In the genomic region with DNA sequence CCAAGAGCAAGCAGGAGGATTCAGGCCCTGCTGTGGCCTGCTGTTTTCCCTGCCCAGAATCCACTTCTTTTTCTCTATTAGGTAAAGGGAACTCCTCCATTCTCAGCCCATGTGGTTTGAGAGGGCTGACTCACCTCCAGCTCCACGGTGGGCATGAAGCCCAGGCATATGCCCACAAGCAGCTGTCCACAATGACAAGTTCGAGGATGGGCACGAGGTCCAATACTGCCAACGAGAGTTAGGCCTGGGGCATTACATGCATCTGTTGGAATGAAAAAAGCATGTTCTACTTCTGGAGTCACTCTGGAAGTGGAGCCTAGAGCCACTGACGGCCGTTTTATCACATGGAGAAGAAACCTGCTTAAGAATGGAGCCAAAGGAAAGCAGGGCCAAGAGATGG, we compare ENCODE assay signal across 12 cellular contexts. TPM values are rescaled to one million over a fixed set of nuclear protein-coding genes. Genes with fewer than 3 reads are reported as not detected.
DNase-seq lines count a peak whose midpoint lies in the region; FAIRE-seq and TF ChIP-seq lines count a peak whose summit lies in the region.
"Had no signal": no experiment of that assay in that cellular context is flagged by ENCODE, and none has a peak within 500 bp of the region (broad histone marks: within the 10 kb centered on the region; RNA-seq: fewer than 3 reads in every experiment).

No MANE protein-coding gene starts in this region.

- peaks cover 18% of the 10 kb centered on the region for H3K4me1 Mint-ChIP-seq in type B pancreatic cell (ENCODE audit: unreplicated experiment)
- H3K4me1 Mint-ChIP-seq in activated naive CD8-positive, alpha-beta T cell treated with anti-CD3 and anti-CD28 coated beads for 36 hours: peaks cover 53% of the 10 kb centered on the region

- peaks cover 7% of the 10 kb centered on the region for H3K36me3 Mint-ChIP-seq in type B pancreatic cell
- peaks cover 1% of the 10 kb centered on the region for H3K36me3 Mint-ChIP-seq in activated naive CD8-positive, alpha-beta T cell treated with anti-CD3 and anti-CD28 coated beads for 36 hours

- H3K79me2 ChIP-seq in keratinocyte (ENCODE audit: control insufficient read depth, insufficient read depth, low read length): no peaks in the 10 kb centered on the region

- H3K27ac Mint-ChIP-seq in type B pancreatic cell: peak overlapping the region; percentile 97
- H3K27ac Mint-ChIP-seq in activated naive CD8-positive, alpha-beta T cell treated with anti-CD3 and anti-CD28 coated beads for 36 hours: no peak overlapping the region
- H3K27ac Mint-ChIP-seq: activated naive CD8-positive, alpha-beta T cell had no signal

- FAIRE-seq in keratinocyte (lab: Jason Lieb, UNC): peak; percentile 99

- H3K4me2 ChIP-seq in keratinocyte (ENCODE audit: control insufficient read depth, extremely low read depth, insufficient read depth, low read depth, low read length): peak overlapping the region; percentile 76

- peaks cover 24% of the 10 kb centered on the region for H3K4me1 ChIP-seq in adipocyte (ENCODE audit: control insufficient read depth, insufficient read depth, low read length)
- peaks cover 43% of the 10 kb centered on the region for H3K4me1 ChIP-seq in keratinocyte (ENCODE audit: control insufficient read depth, extremely low read depth, insufficient read depth, low read length)

- peak overlapping the region; percentile 87 for H3K27ac ChIP-seq in keratinocyte (ENCODE audit: control insufficient read depth, insufficient read depth, low read length)

- no peaks in the 10 kb centered on the region for H4K20me1 ChIP-seq in keratinocyte (ENCODE audit: control insufficient read depth, extremely low read depth, insufficient read depth, low read length)

- H3K4me3 Mint-ChIP-seq in type B pancreatic cell: peak overlapping the region; percentile 68
- no peak overlapping the region for H3K4me3 Mint-ChIP-seq in activated naive CD8-positive, alpha-beta T cell treated with anti-CD3 and anti-CD28 coated beads for 36 hours
- H3K4me3 Mint-ChIP-seq: activated naive CD8-positive, alpha-beta T cell had no signal

- TF ChIP-seq CTCF in keratinocyte (optimal IDR thresholded peaks at IDR 0.05 in 1 of 3, IDR thresholded peaks at IDR 0.05 in 1 of 3, conservative IDR thresholded peaks at IDR 0.05 in 1 of 3; ENCODE audit: extremely low read depth in 1 of 3, insufficient read depth in 2 of 3, low read length in 3 of 3) (peak in 2 of 3 experiments; percentile 19 to 46), type B pancreatic cell (conservative IDR thresholded peaks at IDR 0.05) (no peak)

- H3K9ac ChIP-seq in adipocyte (ENCODE audit: low read length) (no peak overlapping the region), keratinocyte (ENCODE audit: control insufficient read depth, extremely low read depth, insufficient read depth, low read length) (peak overlapping the region; percentile 51)

- no peaks in the 10 kb centered on the region for H3K9me3 ChIP-seq in adipocyte (ENCODE audit: control insufficient read depth, low read length)
- no peaks in the 10 kb centered on the region for H3K9me3 ChIP-seq in keratinocyte (ENCODE audit: control insufficient read depth, low read depth, low read length)

- no peaks in the 10 kb centered on the region for H3K27me3 Mint-ChIP-seq in type B pancreatic cell
- no peaks in the 10 kb centered on the region for H3K27me3 Mint-ChIP-seq in activated naive CD8-positive, alpha-beta T cell treated with anti-CD3 and anti-CD28 coated beads for 36 hours
- H3K27me3 Mint-ChIP-seq: activated naive CD8-positive, alpha-beta T cell had no signal

- DNase-seq in HS-5 (ENCODE audit: low read depth): peak; percentile 56
- DNase-seq in adipocyte (ENCODE audit: low read depth): peak; percentile 55
- peak; percentile 89 for DNase-seq in keratinocyte (ENCODE audit: low read depth, low spot score)
- DNase-seq in type B pancreatic cell (ENCODE audit: extremely low spot score, unreplicated experiment): no peak
- no peak for DNase-seq in NCI-H2107 treated with DMSO at 0.1 percent for 48 hours (lab: John Stamatoyannopoulos, UW; ENCODE audit: unreplicated experiment)
- DNase-seq in AG08396 (ENCODE audit: low spot score): no peak
- no peak for DNase-seq in activated naive CD8-positive, alpha-beta T cell treated with anti-CD3 and anti-CD28 coated beads for 36 hours
- no peak for DNase-seq in NCI-H748 treated with DMSO at 0.1 percent for 48 hours (lab: John Stamatoyannopoulos, UW)
- DNase-seq: activated CD4-positive, alpha-beta T cell treated with anti-CD3 and anti-CD28 coated beads, Interleukin-2, amount 50 U/mL, for 48 hours; KG1; nucleus accumbens had no signal

- dilution Hi-C loops in keratinocyte (cut with MboI; ENCODE audit: extremely low pct_ligation_motif_present, low sequenced_read_pairs): no loop called here

- H3K9me3 Mint-ChIP-seq in type B pancreatic cell: no peaks in the 10 kb centered on the region
- no peaks in the 10 kb centered on the region for H3K9me3 Mint-ChIP-seq in activated naive CD8-positive, alpha-beta T cell treated with anti-CD3 and anti-CD28 coated beads for 36 hours

- H3K4me3 ChIP-seq in adipocyte (ENCODE audit: low read length) (no peak overlapping the region), keratinocyte (ENCODE audit: control insufficient read depth in 2 of 3, extremely low read depth in 1 of 3, insufficient read depth in 2 of 3, low read depth in 1 of 3, low read length in 3 of 3) (peak overlapping the region in 2 of 3 experiments; percentile 29 to 31)

- H3K27me3 ChIP-seq in adipocyte (replicated peaks; ENCODE audit: control insufficient read depth, insufficient read depth, low read length) (no peaks in the 10 kb centered on the region), keratinocyte (ENCODE audit: control insufficient read depth, extremely low read depth, insufficient read depth, low read length) (no peaks in the 10 kb centered on the region)

- H3K36me3 ChIP-seq in adipocyte (ENCODE audit: control insufficient read depth, insufficient read depth, low read length, severe bottlenecking) (no peaks in the 10 kb centered on the region), keratinocyte (ENCODE audit: control insufficient read depth in 2 of 2, extremely low read depth in 1 of 2, insufficient read depth in 2 of 2, low read length in 2 of 2) (no peaks in the 10 kb centered on the region)

- H2AFZ ChIP-seq in keratinocyte (ENCODE audit: control insufficient read depth, low read length): peak overlapping the region; percentile 89

- no peaks in the 10 kb centered on the region for H3K9me1 ChIP-seq in keratinocyte (ENCODE audit: control insufficient read depth, extremely low read depth, insufficient read depth, low read length)

RNA-seq across cellular contexts. Expression of a gene that starts 20.1 kb away (rescaled TPM):
- polyA plus RNA-seq in keratinocyte: 0.26 to 1.1 TPM (median 0.37 TPM) in 3 replicates
- polyA plus RNA-seq in keratinocyte (2011; ENCODE audit: low read depth): 0.07 TPM
- 0.34 and 0.35 TPM in 2 replicates for polyA plus RNA-seq in keratinocyte (2011; cell fraction: cytosol; rRNA removed)
- 0.47 and 0.52 TPM in 2 replicates for polyA plus RNA-seq in keratinocyte (2011; cell fraction: nucleus; rRNA removed)
- 0.40 TPM in 1 of 2 replicates, not detected in the other for polyA plus RNA-seq in keratinocyte (2012; ENCODE audit: low replicate concordance)
- polyA minus RNA-seq in keratinocyte: not detected in 3 replicates
- not detected for polyA minus RNA-seq in keratinocyte (2011; cell fraction: cytosol; rRNA and poly(A)+ RNA removed)
- 0.54 TPM in 1 of 2 replicates, not detected in the other for polyA minus RNA-seq in keratinocyte (2011; cell fraction: nucleus; rRNA and poly(A)+ RNA removed)
- total RNA-seq in type B pancreatic cell (ENCODE audit: low replicate concordance): 29.6 and 32.4 TPM in 2 replicates
- total RNA-seq in activated naive CD8-positive, alpha-beta T cell treated with anti-CD3 and anti-CD28 coated beads for 36 hours: under 1 TPM; 0.16 to 0.26 TPM

RNA-seq across cellular contexts. Expression of a gene that starts 39.6 kb away (rescaled TPM):
- not detected in 3 replicates for polyA plus RNA-seq in keratinocyte
- polyA plus RNA-seq in keratinocyte (2011; ENCODE audit: low read depth): not detected
- polyA plus RNA-seq in keratinocyte (2011; cell fraction: cytosol; rRNA removed): not detected in 2 replicates
- not detected in 2 replicates for polyA plus RNA-seq in keratinocyte (2011; cell fraction: nucleus; rRNA removed)
- polyA plus RNA-seq in keratinocyte (2012; ENCODE audit: low replicate concordance): not detected in 2 replicates
- polyA minus RNA-seq in keratinocyte: not detected in 3 replicates
- not detected for polyA minus RNA-seq in keratinocyte (2011; cell fraction: cytosol; rRNA and poly(A)+ RNA removed)
- not detected in 2 replicates for polyA minus RNA-seq in keratinocyte (2011; cell fraction: nucleus; rRNA and poly(A)+ RNA removed)
- total RNA-seq in type B pancreatic cell (ENCODE audit: low replicate concordance): not detected in 2 replicates
- total RNA-seq in activated naive CD8-positive, alpha-beta T cell treated with anti-CD3 and anti-CD28 coated beads for 36 hours: not detected

Comparison
In these comparisons a context has a peak if more than half of its experiments do, and no peak if none do; other contexts are left out.
1. DNase-seq: peak in HS-5 (single experiment), adipocyte (single experiment) and keratinocyte (single experiment); none in type B pancreatic cell (single experiment), NCI-H2107 treated with DMSO at 0.1 percent for 48 hours (single experiment), AG08396 (single experiment), activated naive CD8-positive, alpha-beta T cell treated with anti-CD3 and anti-CD28 coated beads for 36 hours (single experiment) and NCI-H748 treated with DMSO at 0.1 percent for 48 hours (single experiment).
2. RNA of a gene that starts 20.1 kb away (total RNA-seq): 29.6 to 32.4 TPM in type B pancreatic cell; 0.16 to 0.26 TPM in activated naive CD8-positive, alpha-beta T cell treated with anti-CD3 and anti-CD28 coated beads for 36 hours; every median in the first group is over 10 times any median in the second.